Comparison of ENCODE assay signal across 8 cellular contexts in the genomic region with DNA sequence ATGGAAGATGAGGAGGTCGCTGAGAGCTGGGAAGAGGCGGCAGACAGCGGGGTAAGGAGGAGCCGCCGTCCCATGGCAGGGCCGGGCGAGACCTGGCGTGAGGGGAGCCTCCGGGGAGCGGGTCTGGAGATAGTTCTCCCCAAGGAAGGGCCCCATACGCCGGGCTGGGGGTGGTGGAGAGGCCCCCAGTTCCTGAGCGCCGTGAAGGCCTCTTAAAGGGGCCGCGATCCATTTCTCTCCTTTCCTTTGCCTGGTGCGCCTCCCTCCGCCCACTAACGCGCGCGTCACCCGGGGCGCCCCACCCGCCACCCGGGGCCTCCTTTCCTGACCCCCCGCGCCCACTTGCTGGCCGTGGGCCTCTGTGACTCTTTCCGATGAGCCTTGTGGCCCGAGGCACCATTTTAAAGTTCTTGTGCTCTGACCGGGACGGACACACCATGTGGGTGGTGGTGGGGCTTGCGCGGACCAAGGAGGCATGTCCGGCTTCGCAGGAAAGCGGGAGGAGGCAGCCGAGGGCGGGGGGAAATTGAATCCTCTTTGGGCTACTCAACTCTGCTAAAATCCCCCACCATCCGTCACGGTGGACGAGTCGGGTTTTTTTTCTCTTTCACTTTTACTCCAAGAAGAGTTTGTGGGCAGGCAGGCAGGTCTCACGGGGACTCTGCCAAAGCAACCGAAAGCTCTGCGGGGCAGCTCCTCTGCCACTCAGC. TPM values are rescaled to one million over a fixed set of nuclear protein-coding genes. Genes with fewer than 3 reads are reported as not detected.
DNase-seq lines count a peak whose midpoint lies in the region; ATAC-seq and TF ChIP-seq lines count a peak whose summit lies in the region.

No MANE protein-coding gene starts in this region.

- peak; percentile 62 for ATAC-seq in GM19023 (IDR thresholded peaks at IDR 0.05; ENCODE audit: unreplicated experiment)
- ATAC-seq in HG03175 (IDR thresholded peaks at IDR 0.05; ENCODE audit: unreplicated experiment) = peak; percentile 57

- peak overlapping the region; percentile 97 for H3K4me3 Mint-ChIP-seq in endothelial cell (ENCODE audit: unreplicated experiment)

- DNase-seq in BE2C (peak; percentile 56), NCI-H82 (lab: John Stamatoyannopoulos, UW) (peak; percentile 93), endothelial cell (ENCODE audit: low spot score) (peak; percentile 69)
- DNase-seq in activated CD8-positive, alpha-beta memory T cell treated with anti-CD3 and anti-CD28 coated beads for 24 hours = peak; percentile 96
- peak; percentile 80 to 82 for DNase-seq in stimulated activated CD8-positive, alpha-beta memory T cell treated with anti-CD3 and anti-CD28 coated beads, Interleukin-2, amount 100 ng/mL, for 48 hours (ENCODE audit: low read depth in 2 of 2)

- H3K27me3 Mint-ChIP-seq in endothelial cell (ENCODE audit: unreplicated experiment) = peaks cover 3% of the 10 kb centered on the region

- H3K27ac Mint-ChIP-seq in endothelial cell (ENCODE audit: unreplicated experiment) = peak overlapping the region; percentile 95

- TF ChIP-seq CTCF in BE2C (IDR thresholded peaks at IDR 0.05; ENCODE audit: low read depth, low read length) = no peak
- no peak for TF ChIP-seq CTCF in endothelial cell (IDR thresholded peaks at IDR 0.05; ENCODE audit: unreplicated experiment)

- H3K9me3 Mint-ChIP-seq in endothelial cell (ENCODE audit: unreplicated experiment) = no peaks in the 10 kb centered on the region

- H3K36me3 ChIP-seq in BE2C = 0 out of 2 replicates have a peak, but pooled peaks cover under 1% of the 10 kb centered on the region

- H3K9me3 ChIP-seq in BE2C (no peaks in the 10 kb centered on the region), mononuclear cell (ENCODE audit: low read depth, low read length) (no peaks in the 10 kb centered on the region)

- H3K4me1 ChIP-seq in BE2C = no peaks in the 10 kb centered on the region
- peaks cover 78% of the 10 kb centered on the region for H3K4me1 ChIP-seq in mononuclear cell (ENCODE audit: insufficient read depth, low read length)

- H3K4me3 ChIP-seq in BE2C (ENCODE audit: low read depth, low read length) = peak overlapping the region; percentile 90
- H3K4me3 ChIP-seq in mononuclear cell (ENCODE audit: low read length) = peak overlapping the region; percentile 85

- peaks cover 27% of the 10 kb centered on the region for H3K4me1 Mint-ChIP-seq in endothelial cell (ENCODE audit: unreplicated experiment)

- H3K36me3 Mint-ChIP-seq in endothelial cell (ENCODE audit: low read depth, unreplicated experiment) = peaks cover 7% of the 10 kb centered on the region

- H3K27me3 ChIP-seq in BE2C (no peaks in the 10 kb centered on the region), mononuclear cell (ENCODE audit: insufficient read depth, low read length) (no peaks in the 10 kb centered on the region)

RNA-seq across cellular contexts. Expression of a gene that starts 0.4 kb away (rescaled TPM):
- 174 TPM for polyA plus RNA-seq in BE2C (2012; ENCODE audit: insufficient read depth, insufficient read length, low read depth)
- 127 TPM for total RNA-seq in endothelial cell (ENCODE audit: unreplicated experiment)
- 83.1 TPM for total RNA-seq in mononuclear cell

RNA-seq across cellular contexts. Expression of a gene that starts 15.1 kb away (rescaled TPM):
- 11.8 TPM for polyA plus RNA-seq in BE2C (2012; ENCODE audit: insufficient read depth, insufficient read length, low read depth)
- 17.2 TPM for total RNA-seq in endothelial cell (ENCODE audit: unreplicated experiment)
- total RNA-seq in mononuclear cell = 25.6 TPM

Comparison
In these comparisons a context has a peak if more than half of its experiments do, and no peak if none do; other contexts are left out.
1. Peak in every context shown above with its lines: DNase-seq, ATAC-seq and H3K4me3 ChIP-seq.